15 cellular contexts compared by ENCODE assay signal in genomic region chr9:89386206-89386605, GRCh38.
DNase-seq lines count a peak whose midpoint lies in the region; ATAC-seq and TF ChIP-seq lines count a peak whose summit lies in the region.
"Had no signal": no experiment of that assay in that cellular context is flagged by ENCODE, and none has a peak within 500 bp of the region (broad histone marks: within the 10 kb centered on the region; RNA-seq: fewer than 3 reads in every experiment).

No MANE protein-coding gene starts in this region.

- H3K4me1 Mint-ChIP-seq in activated naive CD4-positive, alpha-beta T cell treated with anti-CD3 and anti-CD28 coated beads for 36 hours (ENCODE audit: low read depth), result peaks cover 28% of the 10 kb centered on the region
- H3K4me1 Mint-ChIP-seq in activated B cell treated with CpG ODN at 0.5 μM for 24 hours (peaks cover 28% of the 10 kb centered on the region), immature natural killer cell (peaks cover 20 to 24% of the 10 kb centered on the region in 2 donors)
- peaks cover 29% of the 10 kb centered on the region for H3K4me1 Mint-ChIP-seq in stimulated activated memory B cell treated with anti-CD40 and anti-IgM and Interleukin-4, amounts not matched to agents 10 μg/mL and 1 μg/mL and 100 μg/mL, for 72 hours

- H3K27ac Mint-ChIP-seq in activated naive CD4-positive, alpha-beta T cell treated with anti-CD3 and anti-CD28 coated beads for 36 hours, result peak overlapping the region; percentile 37
- H3K27ac Mint-ChIP-seq in activated B cell treated with CpG ODN at 0.5 μM for 24 hours, result peak overlapping the region; percentile 10
- H3K27ac Mint-ChIP-seq in immature natural killer cell, result peak overlapping the region in 4 of 6 donors; percentile 16 to 65 (median 46)
- peak overlapping the region; percentile 63 for H3K27ac Mint-ChIP-seq in stimulated activated memory B cell treated with anti-CD40 and anti-IgM and Interleukin-4, amounts not matched to agents 10 μg/mL and 1 μg/mL and 100 μg/mL, for 72 hours

- intact Hi-C loops in activated naive CD4-positive, alpha-beta T cell treated with anti-CD3 and anti-CD28 coated beads for 36 hours (cut with micrococcal nuclease), result no loop called here
- intact Hi-C loops in activated B cell treated with CpG ODN at 0.5 μM for 24 hours (cut with micrococcal nuclease), result no loop called here

- no peak for DNase-seq in activated naive CD4-positive, alpha-beta T cell treated with anti-CD3 and anti-CD28 coated beads for 36 hours
- DNase-seq in activated naive CD4-positive, alpha-beta T cell treated with anti-CD3 and anti-CD28 coated beads, Interleukin-2, amount 50 U/mL, for 16 hours, result no peak
- no peak for DNase-seq in activated B cell treated with CpG ODN at 0.5 μM for 24 hours
- DNase-seq in immature natural killer cell, result no peak
- DNase-seq: adrenal gland; EL; GOT3; Kasumi-1; NCI-H187; OCI-M1; stimulated activated CD4-positive, alpha-beta T cell treated with anti-CD3 and anti-CD28 coated beads, Interleukin-12 subunit alpha, Interleukin-12 subunit beta, amount 100 ng/mL, for 4 hours; stimulated activated CD4-positive, alpha-beta T cell treated with anti-CD3 and anti-CD28 coated beads, Interleukin-4, amount 100 ng/mL, for 4 hours had no signal

- H3K27me3 Mint-ChIP-seq in activated naive CD4-positive, alpha-beta T cell treated with anti-CD3 and anti-CD28 coated beads for 36 hours (ENCODE audit: low read depth), result no peaks in the 10 kb centered on the region
- no peaks in the 10 kb centered on the region for H3K27me3 Mint-ChIP-seq in activated B cell treated with CpG ODN at 0.5 μM for 24 hours
- H3K27me3 Mint-ChIP-seq in immature natural killer cell (ENCODE audit: low read depth in 3 of 3), result peaks cover 5 to 14% (median 8%) of the 10 kb centered on the region in 3 donors
- H3K27me3 Mint-ChIP-seq in stimulated activated memory B cell treated with anti-CD40 and anti-IgM and Interleukin-4, amounts not matched to agents 10 μg/mL and 1 μg/mL and 100 μg/mL, for 72 hours, result no peaks in the 10 kb centered on the region

- no peak overlapping the region for H3K4me3 Mint-ChIP-seq in activated naive CD4-positive, alpha-beta T cell treated with anti-CD3 and anti-CD28 coated beads for 36 hours
- H3K4me3 Mint-ChIP-seq in activated B cell treated with CpG ODN at 0.5 μM for 24 hours (no peak overlapping the region), immature natural killer cell (no peak overlapping the region)
- no peak overlapping the region for H3K4me3 Mint-ChIP-seq in stimulated activated memory B cell treated with anti-CD40 and anti-IgM and Interleukin-4, amounts not matched to agents 10 μg/mL and 1 μg/mL and 100 μg/mL, for 72 hours

- no peak for TF ChIP-seq CTCF in activated B cell treated with CpG ODN at 0.5 μM for 24 hours (IDR thresholded peaks at IDR 0.05)

- no peak for ATAC-seq in activated B cell treated with CpG ODN at 0.5 μM for 24 hours (ENCODE audit: low read depth)
- ATAC-seq in stimulated activated memory B cell treated with anti-CD40 and anti-IgM and Interleukin-4, amounts not matched to agents 10 μg/mL and 1 μg/mL and 100 μg/mL, for 72 hours, result no peak
- ATAC-seq in HG03378 (IDR thresholded peaks at IDR 0.05; ENCODE audit: unreplicated experiment), result no peak
- no peak for ATAC-seq in HG03280 (IDR thresholded peaks at IDR 0.05; ENCODE audit: unreplicated experiment)

- H3K36me3 Mint-ChIP-seq in activated naive CD4-positive, alpha-beta T cell treated with anti-CD3 and anti-CD28 coated beads for 36 hours (ENCODE audit: low read depth), result peaks cover 63% of the 10 kb centered on the region
- H3K36me3 Mint-ChIP-seq in activated B cell treated with CpG ODN at 0.5 μM for 24 hours (ENCODE audit: low read depth) (peaks cover 94% of the 10 kb centered on the region), immature natural killer cell (peaks cover 14 to 55% (median 39%) of the 10 kb centered on the region in 3 donors)
- H3K36me3 Mint-ChIP-seq in stimulated activated memory B cell treated with anti-CD40 and anti-IgM and Interleukin-4, amounts not matched to agents 10 μg/mL and 1 μg/mL and 100 μg/mL, for 72 hours, result peaks cover 92% of the 10 kb centered on the region

- no peaks in the 10 kb centered on the region for H3K9me3 Mint-ChIP-seq in activated naive CD4-positive, alpha-beta T cell treated with anti-CD3 and anti-CD28 coated beads for 36 hours
- H3K9me3 Mint-ChIP-seq in activated B cell treated with CpG ODN at 0.5 μM for 24 hours (no peaks in the 10 kb centered on the region), immature natural killer cell (no peaks in the 10 kb centered on the region)
- H3K9me3 Mint-ChIP-seq in stimulated activated memory B cell treated with anti-CD40 and anti-IgM and Interleukin-4, amounts not matched to agents 10 μg/mL and 1 μg/mL and 100 μg/mL, for 72 hours, result no peaks in the 10 kb centered on the region

- POLR2A ChIA-PET in activated B cell treated with CpG ODN at 0.5 μM for 24 hours (lab: Charles Lee), result interaction anchor here (1.1 kb wide), 1 partner anchor 61 kb away, joined by 3 read pairs; no protein-coding TSS in a partner anchor

- CTCF ChIA-PET in activated naive CD4-positive, alpha-beta T cell treated with anti-CD3 and anti-CD28 coated beads for 36 hours (lab: Charles Lee), result interaction anchor here (0.7 to 1.5 kb wide), 2 partner anchors 163 to 771 kb away, joined by 4 read pairs; no protein-coding TSS in a partner anchor
- CTCF ChIA-PET in activated B cell treated with CpG ODN at 0.5 μM for 24 hours (lab: Charles Lee), result no interaction called here

Comparison
In these comparisons a context has a peak if more than half of its experiments do, and no peak if none do; other contexts are left out.
1. H3K27ac Mint-ChIP-seq: peak in every context shown above with its lines; median percentile 63 in stimulated activated memory B cell treated with anti-CD40 and anti-IgM and Interleukin-4, amounts not matched to agents 10 μg/mL and 1 μg/mL and 100 μg/mL, for 72 hours; 46 in immature natural killer cell; 37 in activated naive CD4-positive, alpha-beta T cell treated with anti-CD3 and anti-CD28 coated beads for 36 hours; 10 in activated B cell treated with CpG ODN at 0.5 μM for 24 hours.